Comparison of ENCODE assay signal across 17 cellular contexts in genomic region chr1:30701266-30701650, GRCh38. TPM values are rescaled to one million over a fixed set of nuclear protein-coding genes. Genes with fewer than 3 reads are reported as not detected.
"Had no signal": no experiment of that assay in that cellular context is flagged by ENCODE, and none has a peak within 500 bp of the region (broad histone marks: within the 10 kb centered on the region; RNA-seq: fewer than 3 reads in every experiment).

No MANE protein-coding gene starts in this region.

- H2AFZ ChIP-seq: hepatocyte had no signal

- H3K4me1 ChIP-seq: left lung, upper lobe of left lung had no signal

- H3K9me3 ChIP-seq: breast epithelium, left lung, upper lobe of left lung had no signal

- H3K79me2 ChIP-seq: hepatocyte had no signal

- H3K27ac ChIP-seq: hepatocyte, left lung, upper lobe of left lung had no signal

- H3K36me3 ChIP-seq: breast epithelium, left lung, upper lobe of left lung had no signal

- DNase-seq: activated CD4-positive, alpha-beta T cell treated with anti-CD3 and anti-CD28 coated beads, Interleukin-2, amount 10 ng/mL, durations not matched to agents 24 days and 14 days; activated CD8-positive, alpha-beta memory T cell treated with anti-CD3 and anti-CD28 coated beads, Interleukin-2, amount 50 U/mL, for 4 hours; activated CD8-positive, alpha-beta T cell treated with anti-CD3 and anti-CD28 coated beads, Interleukin-2, amount 10 ng/mL, durations not matched to agents 7 days and 5 days; activated naive CD4-positive, alpha-beta T cell; islet precursor cell; left lung; retina; stimulated activated CD4-positive, alpha-beta T cell treated with anti-CD3 and anti-CD28 coated beads, Interleukin-2, amount 100 ng/mL, for 48 hours; stimulated activated naive CD4-positive, alpha-beta T cell; T-helper 17 cell; upper lobe of left lung had no signal

- H3K27me3 ChIP-seq: breast epithelium, hepatocyte, upper lobe of left lung had no signal

- H3K4me2 ChIP-seq: hepatocyte had no signal

- FAIRE-seq: TTC549 had no signal

- ATAC-seq: activated CD8-positive, alpha-beta T cell treated with anti-CD3 and anti-CD28 coated beads, Interleukin-2, amount 10 ng/mL, durations not matched to agents 7 days and 5 days; T-helper 17 cell; WTC11 had no signal

- H3K4me3 ChIP-seq: breast epithelium, hepatocyte, left lung, upper lobe of left lung had no signal

RNA-seq across cellular contexts. Expression of gene MATN1, which starts 22.1 kb away (rescaled TPM):
- total RNA-seq: activated CD8-positive, alpha-beta T cell treated with anti-CD3 and anti-CD28 coated beads, Interleukin-2, amount 10 ng/mL, durations not matched to agents 7 days and 5 days; breast epithelium; subcutaneous adipose tissue had no signal
- polyA plus RNA-seq: aorta had no signal
